Comparison of ENCODE assay signal across 21 cellular contexts in the genomic region with DNA sequence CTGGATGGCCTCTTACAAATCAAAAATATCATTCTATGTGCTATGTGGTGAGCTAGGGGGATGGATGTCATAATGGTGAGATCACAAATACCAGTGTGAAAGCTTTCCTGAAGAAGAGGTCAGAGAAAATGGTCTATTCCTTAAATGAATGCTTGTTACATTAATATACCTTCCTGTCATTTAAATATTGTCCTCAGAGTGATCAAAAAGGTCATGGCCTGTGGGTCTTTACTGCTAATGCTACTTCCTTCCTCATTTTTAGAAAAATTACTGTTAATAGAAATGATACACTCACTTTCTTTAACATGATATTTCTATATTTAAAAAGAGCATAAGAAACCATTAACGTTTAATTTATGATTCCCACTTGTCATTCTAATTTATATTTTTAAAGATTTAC. TPM values are rescaled to one million over a fixed set of nuclear protein-coding genes. Genes with fewer than 3 reads are reported as not detected.
"Had no signal": no experiment of that assay in that cellular context is flagged by ENCODE, and none has a peak within 500 bp of the region (broad histone marks: within the 10 kb centered on the region; RNA-seq: fewer than 3 reads in every experiment).

No MANE protein-coding gene starts in this region.

- H3K4me3 Mint-ChIP-seq: activated CD4-positive, alpha-beta memory T cell treated with anti-CD3 and anti-CD28 coated beads for 36 hours; activated CD4-positive, alpha-beta T cell treated with anti-CD3 and anti-CD28 coated beads for 36 hours; activated CD8-positive, alpha-beta memory T cell treated with anti-CD3 and anti-CD28 coated beads, Interleukin-2, amount 10 ng/mL, durations not matched to agents 7 days and 5 days; natural killer cell; stimulated activated naive CD8-positive, alpha-beta T cell treated with anti-CD3 and anti-CD28 coated beads, Interleukin-15, amount 100 ng/mL, for 72 hours; T-cell; type B pancreatic cell had no signal

- H3K4me3 ChIP-seq: esophagus muscularis mucosa, left ventricle myocardium inferior, smooth muscle cell had no signal

- H3K36me3 ChIP-seq: esophagus muscularis mucosa, left ventricle myocardium inferior, WERI-Rb-1 had no signal

- H3K27ac Mint-ChIP-seq: activated CD4-positive, alpha-beta memory T cell treated with anti-CD3 and anti-CD28 coated beads for 36 hours; activated CD4-positive, alpha-beta T cell treated with anti-CD3 and anti-CD28 coated beads for 36 hours; activated CD8-positive, alpha-beta memory T cell treated with anti-CD3 and anti-CD28 coated beads, Interleukin-2, amount 10 ng/mL, durations not matched to agents 7 days and 5 days; natural killer cell; progenitor cell of endocrine pancreas; stimulated activated naive CD8-positive, alpha-beta T cell treated with anti-CD3 and anti-CD28 coated beads, Interleukin-15, amount 100 ng/mL, for 72 hours; T-cell; type B pancreatic cell had no signal

- FAIRE-seq: colon had no signal

- H3K27me3 Mint-ChIP-seq: activated CD4-positive, alpha-beta memory T cell treated with anti-CD3 and anti-CD28 coated beads for 36 hours; activated CD4-positive, alpha-beta T cell treated with anti-CD3 and anti-CD28 coated beads for 36 hours; activated CD8-positive, alpha-beta memory T cell treated with anti-CD3 and anti-CD28 coated beads, Interleukin-2, amount 10 ng/mL, durations not matched to agents 7 days and 5 days; progenitor cell of endocrine pancreas; stimulated activated naive CD8-positive, alpha-beta T cell treated with anti-CD3 and anti-CD28 coated beads, Interleukin-15, amount 100 ng/mL, for 72 hours; T-cell; type B pancreatic cell had no signal

- H3K27me3 ChIP-seq: esophagus muscularis mucosa had no signal

- H3K36me3 Mint-ChIP-seq: activated CD4-positive, alpha-beta memory T cell treated with anti-CD3 and anti-CD28 coated beads for 36 hours; activated CD8-positive, alpha-beta memory T cell treated with anti-CD3 and anti-CD28 coated beads, Interleukin-2, amount 10 ng/mL, durations not matched to agents 7 days and 5 days; natural killer cell; T-cell; type B pancreatic cell had no signal

- ATAC-seq: activated CD4-positive, alpha-beta T cell treated with anti-CD3 and anti-CD28 coated beads for 36 hours; activated CD8-positive, alpha-beta memory T cell treated with anti-CD3 and anti-CD28 coated beads, Interleukin-2, amount 10 ng/mL, durations not matched to agents 7 days and 5 days; natural killer cell; right cardiac atrium; stimulated activated naive CD8-positive, alpha-beta T cell treated with anti-CD3 and anti-CD28 coated beads, Interleukin-15, amount 100 ng/mL, for 72 hours; T-cell had no signal

- H3K4me1 Mint-ChIP-seq: activated CD4-positive, alpha-beta T cell treated with anti-CD3 and anti-CD28 coated beads for 36 hours; activated CD8-positive, alpha-beta memory T cell treated with anti-CD3 and anti-CD28 coated beads, Interleukin-2, amount 10 ng/mL, durations not matched to agents 7 days and 5 days; natural killer cell; stimulated activated naive CD8-positive, alpha-beta T cell treated with anti-CD3 and anti-CD28 coated beads, Interleukin-15, amount 100 ng/mL, for 72 hours; T-cell had no signal

- DNase-seq: activated CD4-positive, alpha-beta memory T cell treated with anti-CD3 and anti-CD28 coated beads for 36 hours; activated CD4-positive, alpha-beta T cell treated with anti-CD3 and anti-CD28 coated beads for 36 hours; activated CD8-positive, alpha-beta memory T cell treated with anti-CD3 and anti-CD28 coated beads, Interleukin-2, amount 10 ng/mL, durations not matched to agents 7 days and 5 days; activated naive CD4-positive, alpha-beta T cell treated with anti-CD3 and anti-CD28 coated beads, Interleukin-2, amount 50 U/mL, for 16 hours; activated T-cell treated with anti-CD3 and anti-CD28 coated beads, Interleukin-2, amount 50 U/mL, for 1 hour; hippocampal formation; kidney; left ventricle myocardium inferior; natural killer cell; nucleus accumbens; right cardiac atrium; stimulated activated naive CD8-positive, alpha-beta T cell treated with anti-CD3 and anti-CD28 coated beads, Interleukin-15, amount 100 ng/mL, for 72 hours; T-cell; T-helper 9 cell; WERI-Rb-1 had no signal

- H3K27ac ChIP-seq: esophagus muscularis mucosa, left ventricle myocardium inferior, WERI-Rb-1 had no signal

- H3K9me3 ChIP-seq: esophagus muscularis mucosa, left ventricle myocardium inferior had no signal

- H3K4me2 ChIP-seq: smooth muscle cell had no signal

- H3K9me3 Mint-ChIP-seq: activated CD4-positive, alpha-beta memory T cell treated with anti-CD3 and anti-CD28 coated beads for 36 hours; natural killer cell; stimulated activated naive CD8-positive, alpha-beta T cell treated with anti-CD3 and anti-CD28 coated beads, Interleukin-15, amount 100 ng/mL, for 72 hours; type B pancreatic cell had no signal

RNA-seq across cellular contexts. Expression of a gene that starts 9.7 kb away (rescaled TPM):
- total RNA-seq: activated CD4-positive, alpha-beta memory T cell treated with anti-CD3 and anti-CD28 coated beads for 36 hours; activated CD4-positive, alpha-beta T cell treated with anti-CD3 and anti-CD28 coated beads for 36 hours; activated CD8-positive, alpha-beta memory T cell treated with anti-CD3 and anti-CD28 coated beads, Interleukin-2, amount 10 ng/mL, durations not matched to agents 7 days and 5 days; fibroblast of villous mesenchyme; natural killer cell; progenitor cell of endocrine pancreas; smooth muscle cell; T-cell had no signal
- polyA plus RNA-seq: smooth muscle cell had no signal

RNA-seq across cellular contexts. Expression of a gene that starts 10.2 kb away (rescaled TPM):
- total RNA-seq: activated CD4-positive, alpha-beta memory T cell treated with anti-CD3 and anti-CD28 coated beads for 36 hours; activated CD4-positive, alpha-beta T cell treated with anti-CD3 and anti-CD28 coated beads for 36 hours; activated CD8-positive, alpha-beta memory T cell treated with anti-CD3 and anti-CD28 coated beads, Interleukin-2, amount 10 ng/mL, durations not matched to agents 7 days and 5 days; fibroblast of villous mesenchyme; progenitor cell of endocrine pancreas had no signal
